Comparison of ENCODE assay signal across 8 cellular contexts in the genomic region with DNA sequence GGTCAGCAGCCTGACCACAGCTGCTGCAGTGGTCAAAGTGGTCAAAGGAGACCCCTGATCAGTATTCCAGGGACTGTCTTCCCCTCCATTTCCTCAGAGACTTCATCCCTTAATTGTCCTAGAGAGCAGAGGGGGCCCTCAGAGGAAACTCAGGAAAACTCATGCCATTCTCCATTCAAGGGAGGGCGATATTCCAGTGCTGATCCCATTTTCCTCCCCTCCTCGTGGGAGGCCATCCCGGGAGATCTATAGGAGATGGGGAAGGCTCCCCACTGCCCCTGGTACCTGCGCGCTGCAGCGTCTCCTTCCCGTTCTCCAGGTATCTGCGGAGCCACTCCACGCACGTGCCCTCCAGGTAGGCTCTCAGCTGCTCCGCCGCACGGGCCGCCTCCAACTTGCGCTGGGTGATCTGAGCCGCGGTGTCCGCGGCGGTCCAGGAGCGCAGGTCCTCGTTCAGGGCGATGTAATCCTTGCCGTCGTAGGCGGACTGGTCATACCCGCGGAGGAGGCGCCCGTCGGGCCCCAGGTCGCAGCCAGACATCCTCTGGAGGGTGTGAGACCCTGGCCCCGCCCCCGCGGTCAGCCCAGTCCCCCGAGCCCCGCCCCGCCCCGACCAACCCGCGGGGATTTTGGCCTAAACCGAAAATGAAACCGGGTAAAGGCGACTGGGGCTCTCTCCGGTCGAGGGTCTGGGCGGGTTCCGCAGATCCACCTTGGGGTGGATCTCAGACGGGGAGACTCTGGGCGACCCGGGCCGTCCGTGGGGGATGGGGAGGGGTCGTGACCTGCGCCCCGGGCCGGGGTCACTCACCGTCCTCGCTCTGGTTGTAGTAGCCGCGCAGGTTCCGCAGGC. TPM values are rescaled to one million over a fixed set of nuclear protein-coding genes. Genes with fewer than 3 reads are reported as not detected.
DNase-seq lines count a peak whose midpoint lies in the region; ATAC-seq, FAIRE-seq and TF ChIP-seq lines count a peak whose summit lies in the region.

No MANE protein-coding gene starts in this region.

- H3K79me2 ChIP-seq in K562 (ENCODE audit: control insufficient read depth, insufficient read depth, low read length) = no peaks in the 10 kb centered on the region

- peak overlapping the region; percentile 89 for H3K4me3 Mint-ChIP-seq in HFFc6

- peak overlapping the region; percentile 96 for H3K27ac ChIP-seq in SJSA1
- H3K27ac ChIP-seq in K562 (ENCODE audit: extremely low read depth, low read depth, low read length) = no peak overlapping the region

- TF ChIP-seq POLR2A in K562 (conservative IDR thresholded peaks at IDR 0.05) = no peak

- TF ChIP-seq RAD21 in K562 (CRISPR knock-in tag; conservative IDR thresholded peaks at IDR 0.05 in 1 of 2, IDR thresholded peaks at IDR 0.05 in 1 of 2) = no peak

- H3K36me3 Mint-ChIP-seq in HFFc6 (ENCODE audit: low read depth) = no peaks in the 10 kb centered on the region

- H3K4me2 ChIP-seq in K562 (ENCODE audit: insufficient read depth, low read length) = 0 out of 2 replicates have a peak overlapping the region, but pooled peaks have one; percentile 24

- no peaks in the 10 kb centered on the region for H3K9me3 Mint-ChIP-seq in HFFc6

- no peak for TF ChIP-seq CTCF in HFFc6 (IDR thresholded peaks at IDR 0.05)
- no peak for TF ChIP-seq CTCF in K562 (IDR thresholded peaks at IDR 0.05 in 2 of 3, conservative IDR thresholded peaks at IDR 0.05 in 1 of 3; ENCODE audit: insufficient read depth in 2 of 3, low read depth in 1 of 3, low read length in 3 of 3)

- H3K9me3 ChIP-seq in ES-I3 (ENCODE audit: control insufficient read depth, insufficient read depth, low read length) = no peaks in the 10 kb centered on the region
- no peaks in the 10 kb centered on the region for H3K9me3 ChIP-seq in SJSA1 (replicated peaks)
- no peaks in the 10 kb centered on the region for H3K9me3 ChIP-seq in K562 (replicated peaks; ENCODE audit: control insufficient read depth, insufficient read depth, low read depth, low read length)

- in situ Hi-C loops in K562 (cut with MboI) = no loop called here

- H3K9me1 ChIP-seq in K562 (ENCODE audit: control insufficient read depth, insufficient read depth, low read length) = no peaks in the 10 kb centered on the region

- H3K27ac Mint-ChIP-seq in HFFc6 = peak overlapping the region; percentile 80

- CTCF ChIA-PET in K562 (lab: Yijun Ruan, JAX; ENCODE audit: low intra/inter-chr PET ratio) = no interaction called here

- no TSS peak for BruUV-seq in K562 (replicated peaks; lab: Mats Ljungman, UMichigan)

- H2AFZ ChIP-seq in K562 (ENCODE audit: low read depth, low read length) = peak overlapping the region; percentile 60; the same call in 1 of the 2 replicates

- H3K4me1 ChIP-seq in ES-I3 (ENCODE audit: insufficient read depth, low read length) (no peaks in the 10 kb centered on the region), SJSA1 (replicated peaks) (peaks cover 7% of the 10 kb centered on the region), K562 (replicated peaks in 1 of 2; ENCODE audit: control insufficient read depth in 2 of 2, insufficient read depth in 2 of 2, low read length in 2 of 2) (peaks cover 0 to 10% of the 10 kb centered on the region in 2 experiments; a peak in 2 of 5 replicates)

- DNase-seq in HFFc6 (no peak), SJSA1 (ENCODE audit: low read depth in 1 of 2, low spot score in 2 of 2) (peak; percentile 10 to 50), K562 (ENCODE audit: extremely low read depth in 1 of 4, low spot score in 3 of 4) (no peak), iPS-NIHi11 (ENCODE audit: low spot score) (peak; percentile 44), NCI-H446 (lab: John Stamatoyannopoulos, UW) (no peak), amniotic stem cell (lab: John Stamatoyannopoulos, UW) (no peak)
- peak in 2 of 3 donors; percentile 47 to 57 for DNase-seq in stimulated activated CD4-positive, alpha-beta T cell treated with anti-CD3 and anti-CD28 coated beads, Interleukin-12 subunit alpha, Interleukin-12 subunit beta, amount 100 ng/mL, for 48 hours (ENCODE audit: low read depth in 2 of 3, low spot score in 1 of 3)

- intact Hi-C loops in K562 (cut with micrococcal nuclease) = no loop called here

- WGBS in K562 (ENCODE audit: insufficient coverage, low coverage, missing lambda C conversion rate) = 22% methylated on average over 27 of the region's 62 CpGs

- H3K36me3 ChIP-seq in ES-I3 (ENCODE audit: insufficient read depth, low read length) (no peaks in the 10 kb centered on the region), SJSA1 (peaks cover 15% of the 10 kb centered on the region), K562 (ENCODE audit: control insufficient read depth, insufficient read depth, low read length) (no peaks in the 10 kb centered on the region)

- H4K20me1 ChIP-seq in K562 (replicated peaks; ENCODE audit: control insufficient read depth, insufficient read depth, low read length) = no peaks in the 10 kb centered on the region

- ATAC-seq in K562 = peak; percentile 44

- 0 out of 2 replicates have a peak, but pooled peaks cover 5% of the 10 kb centered on the region for H3K27me3 ChIP-seq in SJSA1 (replicated peaks)
- peaks cover 3 to 16% of the 10 kb centered on the region in 2 experiments; a peak in 4 of 5 replicates for H3K27me3 ChIP-seq in K562 (ENCODE audit: control insufficient read depth in 2 of 2, insufficient read depth in 2 of 2, low read length in 2 of 2)

- no peak for FAIRE-seq in K562 (lab: Jason Lieb, UNC)

- H3K9ac ChIP-seq in ES-I3 (ENCODE audit: low read depth, low read length) (peak overlapping the region; percentile 68; the same call in 1 of the 2 replicates), K562 (ENCODE audit: insufficient read depth in 1 of 2, low read depth in 2 of 2, low read length in 2 of 2) (no peak overlapping the region; a peak in 1 of 4 replicates)

- H3K4me1 Mint-ChIP-seq in HFFc6 (ENCODE audit: low read depth) = peaks cover 20% of the 10 kb centered on the region

- TF ChIP-seq EP300 in K562 (IDR thresholded peaks at IDR 0.05; ENCODE audit: low read length) = no peak

- peaks cover 10% of the 10 kb centered on the region for H3K27me3 Mint-ChIP-seq in HFFc6 (ENCODE audit: insufficient read depth)

- POLR2A ChIA-PET in K562 (lab: Yijun Ruan, JAX) = no interaction called here

- H3K4me3 ChIP-seq in SJSA1 = peak overlapping the region; percentile 88
- peak overlapping the region; percentile 29; the same call in 1 of the 2 replicates for H3K4me3 ChIP-seq in K562

TF ChIP-seq in K562, 482 proteins besides CTCF, POLR2A, EP300 and RAD21 (continues in another document):
- TF ChIP-seq SMAD2 (IDR thresholded peaks at IDR 0.05; ENCODE audit: low read depth, low read length) (no peak), ZNF699 (CRISPR knock-in tag; IDR thresholded peaks at IDR 0.05; ENCODE audit: insufficient replicate concordance) (no peak), TEAD1 (CRISPR knock-in tag; IDR thresholded peaks at IDR 0.05) (no peak), OTX1 (CRISPR knock-in tag; IDR thresholded peaks at IDR 0.05) (no peak), ZNF583 (CRISPR knock-in tag; IDR thresholded peaks at IDR 0.05) (no peak), NCOA2 (IDR thresholded peaks at IDR 0.05; ENCODE audit: partially characterized antibody in 2 of 2) (no peak), POLR2H (tag; IDR thresholded peaks at IDR 0.05; ENCODE audit: low read depth) (no peak)
- TF ChIP-seq, protein P1, sequence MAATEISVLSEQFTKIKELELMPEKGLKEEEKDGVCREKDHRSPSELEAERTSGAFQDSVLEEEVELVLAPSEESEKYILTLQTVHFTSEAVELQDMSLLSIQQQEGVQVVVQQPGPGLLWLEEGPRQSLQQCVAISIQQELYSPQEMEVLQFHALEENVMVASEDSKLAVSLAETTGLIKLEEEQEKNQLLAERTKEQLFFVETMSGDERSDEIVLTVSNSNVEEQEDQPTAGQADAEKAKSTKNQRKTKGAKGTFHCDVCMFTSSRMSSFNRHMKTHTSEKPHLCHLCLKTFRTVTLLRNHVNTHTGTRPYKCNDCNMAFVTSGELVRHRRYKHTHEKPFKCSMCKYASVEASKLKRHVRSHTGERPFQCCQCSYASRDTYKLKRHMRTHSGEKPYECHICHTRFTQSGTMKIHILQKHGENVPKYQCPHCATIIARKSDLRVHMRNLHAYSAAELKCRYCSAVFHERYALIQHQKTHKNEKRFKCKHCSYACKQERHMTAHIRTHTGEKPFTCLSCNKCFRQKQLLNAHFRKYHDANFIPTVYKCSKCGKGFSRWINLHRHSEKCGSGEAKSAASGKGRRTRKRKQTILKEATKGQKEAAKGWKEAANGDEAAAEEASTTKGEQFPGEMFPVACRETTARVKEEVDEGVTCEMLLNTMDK (IDR thresholded peaks at IDR 0.05; ENCODE audit: borderline replicate concordance, insufficient read depth, low read depth, low read length, poor library complexity, severe bottlenecking) = no peak

RNA-seq across cellular contexts. Expression of gene HLA-C, which starts 0.9 kb away (rescaled TPM):
- 100 to 1,000 TPM in 4 of 6 experiments, 10 to 100 TPM in 2; 88.7 to 148 (median 125) TPM for total RNA-seq in HFFc6 (2021; fragmentation: NEBNext Ultra II Directional; extraction: Animal tissue kit (Norgen Biotek cat#: 25700))
- 768 and 818 TPM in 2 replicates for total RNA-seq in SJSA1 (2014; rRNA removed; shearing (Covaris generic))
- 1.8 and 3.2 TPM in 2 replicates for total RNA-seq in K562 (2011; cell fraction: chromatin; rRNA removed; ENCODE audit: low replicate concordance)
- 2.8 and 4.5 TPM in 2 replicates for total RNA-seq in K562 (2011; cell fraction: nucleolus; rRNA removed)
- total RNA-seq in K562 (2011; cell fraction: nucleoplasm; rRNA removed) = 2.6 and 5.0 TPM in 2 replicates
- total RNA-seq in K562 (2014; rRNA removed) = 1.7 and 2.4 TPM in 2 replicates
- 0.36 and 0.51 TPM in 2 replicates for total RNA-seq in K562 (2014; rRNA removed; fragmentation: Illumina TruSeq; extraction: Trizol)
- 0.57 and 1.0 TPM in 2 replicates for total RNA-seq in K562 (2015; rRNA removed; fragmentation: Illumina TruSeq; extraction: Trizol)
- 4.9 and 5.3 TPM in 2 replicates for total RNA-seq in K562 (2021)
- polyA plus RNA-seq in K562 (2011; rRNA removed) = 0.83 and 1.7 TPM in 2 replicates
- 0.47 and 1.8 TPM in 2 replicates for polyA plus RNA-seq in K562 (2011; cell fraction: cytosol; rRNA removed)
- polyA plus RNA-seq in K562 (2011; cell fraction: nucleus; rRNA removed) = 1.7 and 6.2 TPM in 2 replicates
- polyA plus RNA-seq in K562 (2012) = 2.6 and 4.8 TPM in 2 replicates
- 1.1 and 1.2 TPM in 2 replicates for polyA plus RNA-seq in K562 (2014; fragmentation: Illumina TruSeq; extraction: Trizol)
- under 1 TPM; 0.23 to 0.25 TPM for polyA plus RNA-seq in K562 (2014; fragmentation: Nextera tagmentation; extraction: Ambion mirVana)
- 1.4 and 2.4 TPM in 2 replicates for polyA plus RNA-seq in K562 (2014; rRNA removed)
- 0.42 and 0.51 TPM in 2 replicates for polyA minus RNA-seq in K562 (2011; rRNA and poly(A)+ RNA removed)
- polyA minus RNA-seq in K562 (2011; cell fraction: cytosol; rRNA and poly(A)+ RNA removed) = 2.6 and 6.4 TPM in 2 replicates
- 0.40 and 0.56 TPM in 2 replicates for polyA minus RNA-seq in K562 (2011; cell fraction: nucleus; rRNA and poly(A)+ RNA removed)

Comparison
In these comparisons a context has a peak if more than half of its experiments do, and no peak if none do; other contexts are left out.
1. DNase-seq: peak in SJSA1 (2 of 2), iPS-NIHi11 (single experiment) and stimulated activated CD4-positive, alpha-beta T cell treated with anti-CD3 and anti-CD28 coated beads, Interleukin-12 subunit alpha, Interleukin-12 subunit beta, amount 100 ng/mL, for 48 hours (2 of 3); none in HFFc6 (single experiment), K562 (0 of 4), NCI-H446 (0 of 2) and amniotic stem cell (single experiment).
2. RNA of gene HLA-C, which starts 0.9 kb away (total RNA-seq): 768 to 818 TPM in SJSA1 and 88.7 to 148 TPM in HFFc6; 0.36 to 5.3 TPM in K562; every median in the first group is over 10 times any median in the second.